In genomic region chr2:64562148-64562784, GRCh38 we compare ENCODE assay signal across 8 cellular contexts. TPM values are rescaled to one million over a fixed set of nuclear protein-coding genes. Genes with fewer than 3 reads are reported as not detected.
DNase-seq lines count a peak whose midpoint lies in the region; ATAC-seq, FAIRE-seq and TF ChIP-seq lines count a peak whose summit lies in the region.

No MANE protein-coding gene starts in this region.

- peak; percentile 15 for FAIRE-seq in H54 (lab: Jason Lieb, UNC)

- TF ChIP-seq CTCF in AG09309 (IDR thresholded peaks at IDR 0.05; ENCODE audit: control insufficient read depth, insufficient read depth, low read depth, low read length, missing control alignments) = peak; percentile 20

- no peak for DNase-seq in AG09309 (ENCODE audit: low read depth)
- DNase-seq in H54 (ENCODE audit: insufficient read length, low spot score) = no peak
- DNase-seq in left ventricle myocardium superior = no peak
- no peak for DNase-seq in retina
- no peak for DNase-seq in activated CD4-positive, alpha-beta T cell treated with anti-CD3 and anti-CD28 coated beads, Interleukin-2, amount 50 U/mL, for 4 hours

- intact Hi-C loops in left ventricle myocardium superior (cut with micrococcal nuclease) = loop anchor here (2.0 kb wide), 1 partner anchor 231 kb away; no protein-coding TSS in a partner anchor

- H3K4me3 ChIP-seq in AG09309 (ENCODE audit: control insufficient read depth, low read depth, low read length) = no peak overlapping the region

- TF ChIP-seq POLR2A in H54 (IDR thresholded peaks at IDR 0.05; ENCODE audit: low read depth, low read length) = no peak
- no peak for TF ChIP-seq POLR2A in GM18505 (IDR thresholded peaks at IDR 0.05; ENCODE audit: borderline replicate concordance, extremely low read depth, insufficient read depth, insufficient read length)

- ATAC-seq in SK-N-SH treated with all-trans-retinoic acid at 6 μM for 48 hours = peak; percentile 63
- peak; percentile 24 for ATAC-seq in left ventricle myocardium superior
- ATAC-seq in GM19455 (IDR thresholded peaks at IDR 0.05; ENCODE audit: unreplicated experiment) = no peak
- no peak for ATAC-seq in GM18505 (IDR thresholded peaks at IDR 0.05; ENCODE audit: unreplicated experiment)

TF ChIP-seq in SK-N-SH treated with all-trans-retinoic acid at 6 μM for 48 hours, 23 proteins besides CTCF, POLR2A, EP300 and RAD21:
- no peak for TF ChIP-seq TSHZ2 (CRISPR knock-in tag; IDR thresholded peaks at IDR 0.05)
- TF ChIP-seq CSDC2 (CRISPR knock-in tag; IDR thresholded peaks at IDR 0.05) = no peak
- TF ChIP-seq PATZ1 (CRISPR knock-in tag; IDR thresholded peaks at IDR 0.05; ENCODE audit: borderline replicate concordance) = no peak
- no peak for TF ChIP-seq ZNF8 (CRISPR knock-in tag; IDR thresholded peaks at IDR 0.05)
- no peak for TF ChIP-seq ZNF565 (CRISPR knock-in tag; conservative IDR thresholded peaks at IDR 0.05; ENCODE audit: low read depth)
- TF ChIP-seq SNAI2 (CRISPR knock-in tag; IDR thresholded peaks at IDR 0.05) = no peak
- no peak for TF ChIP-seq RARB (CRISPR knock-in tag; IDR thresholded peaks at IDR 0.05)
- no peak for TF ChIP-seq ZNF70 (CRISPR knock-in tag; IDR thresholded peaks at IDR 0.05)
- no peak for TF ChIP-seq CREB5 (CRISPR knock-in tag; IDR thresholded peaks at IDR 0.05; ENCODE audit: low read depth)
- TF ChIP-seq ARNTL (CRISPR knock-in tag; IDR thresholded peaks at IDR 0.05; ENCODE audit: borderline replicate concordance, low read depth) = no peak

RNA-seq across cellular contexts. Expression of gene AFTPH, which starts 38.1 kb away (rescaled TPM):
- total RNA-seq in left ventricle myocardium superior = 13.0 TPM

Comparison
In these comparisons a context has a peak if more than half of its experiments do, and no peak if none do; other contexts are left out.
1. ATAC-seq: peak in SK-N-SH treated with all-trans-retinoic acid at 6 μM for 48 hours (single experiment) and left ventricle myocardium superior (single experiment); none in GM19455 (single experiment) and GM18505 (single experiment).